ENCODE assay signal across 1 cellular context in the genomic region with DNA sequence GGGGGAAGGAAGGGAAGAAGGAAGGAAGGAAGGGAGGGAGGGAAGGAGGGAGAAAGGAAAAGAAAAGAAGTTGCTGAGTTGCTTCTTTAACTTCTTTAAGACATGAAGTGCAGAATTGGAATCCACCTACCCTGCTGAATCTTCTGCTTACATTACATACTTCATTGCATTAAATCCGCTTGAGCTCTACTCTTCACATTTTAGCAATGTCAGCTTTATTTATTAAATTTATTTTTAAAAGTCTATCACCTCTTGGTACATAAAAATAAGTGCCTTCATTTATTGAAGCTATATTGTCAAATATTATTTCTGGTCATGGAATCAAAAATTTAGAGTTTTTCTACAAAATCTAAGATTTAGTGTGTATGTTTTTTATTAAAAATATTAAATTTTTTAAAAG.
TF ChIP-seq lines count a peak whose summit lies in the region.

No MANE protein-coding gene starts in this region.

TF ChIP-seq in K562, 482 proteins besides CTCF, POLR2A, EP300 and RAD21 (continued from another document):
- TF ChIP-seq KDM2B (CRISPR knock-in tag; IDR thresholded peaks at IDR 0.05) (no peak), C11orf30 (IDR thresholded peaks at IDR 0.05; ENCODE audit: low read depth) (peak; percentile 18; the same call in 1 of the 2 replicates), ZNF586 (CRISPR knock-in tag; conservative IDR thresholded peaks at IDR 0.05) (no peak), CSDE1 (IDR thresholded peaks at IDR 0.05) (no peak), ZC3H8 (IDR thresholded peaks at IDR 0.05) (no peak)
